Comparison of ENCODE assay signal across 1 cellular context in genomic region chr18:59220784-59221765, GRCh38.
TF ChIP-seq lines count a peak whose summit lies in the region.

No MANE protein-coding gene starts in this region.

TF ChIP-seq in HepG2, 621 proteins besides CTCF, POLR2A, EP300 and RAD21 (continued from another document):
- TF ChIP-seq EZH2 (conservative IDR thresholded peaks at IDR 0.05; ENCODE audit: low read depth, low read length) (0 out of 2 replicates have a peak, but pooled peaks have one; percentile 49), TOPORS (CRISPR knock-in tag; IDR thresholded peaks at IDR 0.05) (no peak), DPF2 (CRISPR knock-in tag; IDR thresholded peaks at IDR 0.05; ENCODE audit: borderline replicate concordance, low read depth) (no peak)
- TF ChIP-seq, protein P1, sequence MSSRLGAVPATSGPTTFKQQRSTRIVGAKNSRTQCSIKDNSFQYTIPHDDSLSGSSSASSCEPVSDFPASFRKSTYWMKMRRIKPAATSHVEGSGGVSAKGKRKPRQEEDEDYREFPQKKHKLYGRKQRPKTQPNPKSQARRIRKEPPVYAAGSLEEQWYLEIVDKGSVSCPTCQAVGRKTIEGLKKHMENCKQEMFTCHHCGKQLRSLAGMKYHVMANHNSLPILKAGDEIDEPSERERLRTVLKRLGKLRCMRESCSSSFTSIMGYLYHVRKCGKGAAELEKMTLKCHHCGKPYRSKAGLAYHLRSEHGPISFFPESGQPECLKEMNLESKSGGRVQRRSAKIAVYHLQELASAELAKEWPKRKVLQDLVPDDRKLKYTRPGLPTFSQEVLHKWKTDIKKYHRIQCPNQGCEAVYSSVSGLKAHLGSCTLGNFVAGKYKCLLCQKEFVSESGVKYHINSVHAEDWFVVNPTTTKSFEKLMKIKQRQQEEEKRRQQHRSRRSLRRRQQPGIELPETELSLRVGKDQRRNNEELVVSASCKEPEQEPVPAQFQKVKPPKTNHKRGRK (CRISPR knock-in tag; IDR thresholded peaks at IDR 0.05), result no peak
